ENCODE assay signal across 8 cellular contexts in genomic region chr12:65742481-65742971, GRCh38.
DNase-seq lines count a peak whose midpoint lies in the region; ATAC-seq and TF ChIP-seq lines count a peak whose summit lies in the region.

No MANE protein-coding gene starts in this region.

- DNase-seq in EH (ENCODE audit: low read depth) (peak; percentile 57), Right ventricle myocardium superior (no peak), retinal pigment epithelial cell (ENCODE audit: low read depth) (no peak), NCI-H1105 treated with DMSO at 0.1 percent for 48 hours (lab: John Stamatoyannopoulos, UW) (no peak), islet precursor cell (no peak)
- no peak for DNase-seq in activated CD8-positive, alpha-beta T cell treated with anti-CD3 and anti-CD28 coated beads, Interleukin-2, amount 10 ng/mL, durations not matched to agents 7 days and 5 days
- no peak for DNase-seq in stimulated activated CD8-positive, alpha-beta memory T cell treated with anti-CD3 and anti-CD28 coated beads, Interleukin-4, amount 100 ng/mL, for 48 hours

- H3K27ac Mint-ChIP-seq in activated CD8-positive, alpha-beta T cell treated with anti-CD3 and anti-CD28 coated beads, Interleukin-2, amount 10 ng/mL, durations not matched to agents 7 days and 5 days: no peak overlapping the region

- POLR2A ChIA-PET in activated CD8-positive, alpha-beta T cell treated with anti-CD3 and anti-CD28 coated beads, Interleukin-2, amount 10 ng/mL, durations not matched to agents 7 days and 5 days (lab: Charles Lee): no interaction called here

- TF ChIP-seq CTCF in retinal pigment epithelial cell (conservative IDR thresholded peaks at IDR 0.05; ENCODE audit: low read depth, low read length): no peak

- peaks cover 22% of the 10 kb centered on the region for H3K27me3 Mint-ChIP-seq in activated CD8-positive, alpha-beta T cell treated with anti-CD3 and anti-CD28 coated beads, Interleukin-2, amount 10 ng/mL, durations not matched to agents 7 days and 5 days (ENCODE audit: low read depth)

- H3K4me1 Mint-ChIP-seq in activated CD8-positive, alpha-beta T cell treated with anti-CD3 and anti-CD28 coated beads, Interleukin-2, amount 10 ng/mL, durations not matched to agents 7 days and 5 days (ENCODE audit: low read depth): peaks cover 13% of the 10 kb centered on the region

- H3K9me3 Mint-ChIP-seq in activated CD8-positive, alpha-beta T cell treated with anti-CD3 and anti-CD28 coated beads, Interleukin-2, amount 10 ng/mL, durations not matched to agents 7 days and 5 days (ENCODE audit: insufficient read depth): no peaks in the 10 kb centered on the region

- ATAC-seq in activated CD8-positive, alpha-beta T cell treated with anti-CD3 and anti-CD28 coated beads, Interleukin-2, amount 10 ng/mL, durations not matched to agents 7 days and 5 days: no peak
- peak; percentile 30 for ATAC-seq in Right ventricle myocardium superior (ENCODE audit: poor library complexity)
- no peak for ATAC-seq in HG03460 (IDR thresholded peaks at IDR 0.05; ENCODE audit: unreplicated experiment)

- intact Hi-C loops in Right ventricle myocardium superior (cut with DNase I): no loop called here

- CTCF ChIA-PET in activated CD8-positive, alpha-beta T cell treated with anti-CD3 and anti-CD28 coated beads, Interleukin-2, amount 10 ng/mL, durations not matched to agents 7 days and 5 days (lab: Charles Lee): no interaction called here

- peak overlapping the region; percentile 52 for H3K4me3 Mint-ChIP-seq in activated CD8-positive, alpha-beta T cell treated with anti-CD3 and anti-CD28 coated beads, Interleukin-2, amount 10 ng/mL, durations not matched to agents 7 days and 5 days

- H3K36me3 Mint-ChIP-seq in activated CD8-positive, alpha-beta T cell treated with anti-CD3 and anti-CD28 coated beads, Interleukin-2, amount 10 ng/mL, durations not matched to agents 7 days and 5 days (ENCODE audit: low read depth): no peaks in the 10 kb centered on the region

- peak overlapping the region; percentile 76 for H3K4me3 ChIP-seq in retinal pigment epithelial cell (ENCODE audit: low read length)
